In genomic region chr14:99598774-99599173, GRCh38 we compare ENCODE assay signal across 17 cellular contexts. TPM values are rescaled to one million over a fixed set of nuclear protein-coding genes. Genes with fewer than 3 reads are reported as not detected.
DNase-seq lines count a peak whose midpoint lies in the region; ATAC-seq and TF ChIP-seq lines count a peak whose summit lies in the region.
"Had no signal": no experiment of that assay in that cellular context is flagged by ENCODE, and none has a peak within 500 bp of the region (broad histone marks: within the 10 kb centered on the region; RNA-seq: fewer than 3 reads in every experiment).

No MANE protein-coding gene starts in this region.

- CTCF ChIA-PET in RWPE1 (lab: Yijun Ruan, JAX), result no interaction called here

- peaks cover 12% of the 10 kb centered on the region for H3K4me1 ChIP-seq in GM23338 (ENCODE audit: insufficient read depth)

- H2AFZ ChIP-seq in GM23338, result no peak overlapping the region
- H2AFZ ChIP-seq: PC-9 had no signal

- H3K4me1 Mint-ChIP-seq in GM23338 (peaks cover 34% of the 10 kb centered on the region), glutamatergic neuron (ENCODE audit: low read depth, unreplicated experiment) (peaks cover 23% of the 10 kb centered on the region)

- H3K4me2 ChIP-seq in GM23338, result no peak overlapping the region
- H3K4me2 ChIP-seq: PC-9 had no signal

- no peak overlapping the region for H3K4me3 Mint-ChIP-seq in GM23338
- peak overlapping the region; percentile 14 for H3K4me3 Mint-ChIP-seq in glutamatergic neuron (ENCODE audit: unreplicated experiment)
- H3K4me3 Mint-ChIP-seq: activated CD4-positive, alpha-beta memory T cell treated with anti-CD3 and anti-CD28 coated beads for 36 hours had no signal

- no peaks in the 10 kb centered on the region; the same call in 2 of the 3 replicates for H3K36me3 Mint-ChIP-seq in GM23338 (ENCODE audit: low read depth)
- H3K36me3 Mint-ChIP-seq in glutamatergic neuron (ENCODE audit: unreplicated experiment), result no peaks in the 10 kb centered on the region
- H3K36me3 Mint-ChIP-seq: activated CD4-positive, alpha-beta memory T cell treated with anti-CD3 and anti-CD28 coated beads for 36 hours; naive B cell had no signal

- ATAC-seq in GM23338 (peak; percentile 11; the same call in 1 of the 3 replicates), HG03159 (IDR thresholded peaks at IDR 0.05; ENCODE audit: unreplicated experiment) (no peak), GM19035 (IDR thresholded peaks at IDR 0.05; ENCODE audit: unreplicated experiment) (no peak), HG03354 (IDR thresholded peaks at IDR 0.05; ENCODE audit: poor library complexity, severe bottlenecking, unreplicated experiment) (no peak), HG03135 (IDR thresholded peaks at IDR 0.05; ENCODE audit: unreplicated experiment) (no peak)
- ATAC-seq: HCT116, K562 had no signal

- peaks cover 28% of the 10 kb centered on the region; the same call in 1 of the 2 replicates for H4K20me1 ChIP-seq in GM23338 (replicated peaks; ENCODE audit: insufficient read depth)

- peaks cover 83% of the 10 kb centered on the region for H3K79me2 ChIP-seq in GM23338 (replicated peaks; ENCODE audit: insufficient read depth)

- peaks cover 30% of the 10 kb centered on the region for H3K27me3 ChIP-seq in GM23338 (ENCODE audit: insufficient read depth)

- H3K27ac ChIP-seq in GM23338 (ENCODE audit: low read depth) (no peak overlapping the region), RWPE1 (peak overlapping the region; percentile 57; the same call in 1 of the 2 replicates)
- H3K27ac ChIP-seq: PC-9, suprapubic skin had no signal

- peaks cover 35% of the 10 kb centered on the region for H3K27me3 Mint-ChIP-seq in GM23338 (ENCODE audit: insufficient read depth, low read depth, poor library complexity)
- peaks cover 3% of the 10 kb centered on the region for H3K27me3 Mint-ChIP-seq in glutamatergic neuron (ENCODE audit: unreplicated experiment)
- H3K27me3 Mint-ChIP-seq: activated CD4-positive, alpha-beta memory T cell treated with anti-CD3 and anti-CD28 coated beads for 36 hours had no signal

- DNase-seq in GM23338 (ENCODE audit: low spot score) (no peak), RWPE1 (ENCODE audit: low spot score) (no peak), glutamatergic neuron (no peak), retina (peak; percentile 72)
- DNase-seq: activated CD4-positive, alpha-beta memory T cell treated with anti-CD3 and anti-CD28 coated beads for 36 hours; effector memory CD4-positive, alpha-beta T cell; naive B cell; NCI-H2081; NCI-H69; PC-9 had no signal

- H3K9me3 Mint-ChIP-seq in GM23338 (no peaks in the 10 kb centered on the region; the same call in 2 of the 3 replicates), glutamatergic neuron (ENCODE audit: unreplicated experiment) (peaks cover 7% of the 10 kb centered on the region)
- H3K9me3 Mint-ChIP-seq: activated CD4-positive, alpha-beta memory T cell treated with anti-CD3 and anti-CD28 coated beads for 36 hours; naive B cell had no signal

- H3K36me3 ChIP-seq in GM23338 (ENCODE audit: insufficient read depth), result no peaks in the 10 kb centered on the region
- H3K36me3 ChIP-seq: suprapubic skin had no signal

- no peaks in the 10 kb centered on the region for H3F3A ChIP-seq in GM23338 (replicated peaks; ENCODE audit: low read depth)

- no peak overlapping the region for H3K27ac Mint-ChIP-seq in GM23338
- H3K27ac Mint-ChIP-seq in glutamatergic neuron (ENCODE audit: unreplicated experiment), result no peak overlapping the region
- H3K27ac Mint-ChIP-seq: activated CD4-positive, alpha-beta memory T cell treated with anti-CD3 and anti-CD28 coated beads for 36 hours; naive B cell had no signal

- H3K4me3 ChIP-seq in GM23338, result no peak overlapping the region
- H3K4me3 ChIP-seq: K562, PC-9, suprapubic skin had no signal

- TF ChIP-seq CTCF in GM23338 (conservative IDR thresholded peaks at IDR 0.05; ENCODE audit: low read depth in 2 of 2) (no peak), RWPE1 (conservative IDR thresholded peaks at IDR 0.05; ENCODE audit: low read depth) (no peak), glutamatergic neuron (IDR thresholded peaks at IDR 0.05; ENCODE audit: partially characterized antibody, unreplicated experiment) (no peak)

- H3K9me2 ChIP-seq in GM23338 (ENCODE audit: insufficient read depth), result no peaks in the 10 kb centered on the region

- POLR2A ChIA-PET in RWPE1 (lab: Yijun Ruan, JAX; ENCODE audit: low non-redundant PET), result no interaction called here

TF ChIP-seq in GM23338, 12 proteins besides CTCF, POLR2A, EP300 and RAD21 (continues in another document):
- no peak for TF ChIP-seq POLR2AphosphoS5 (IDR thresholded peaks at IDR 0.05; ENCODE audit: low read depth)
- TF ChIP-seq EZH2phosphoT487 (IDR thresholded peaks at IDR 0.05; ENCODE audit: unreplicated experiment), result no peak
- no peak for TF ChIP-seq STAT1 (IDR thresholded peaks at IDR 0.05; ENCODE audit: unreplicated experiment)
- TF ChIP-seq NANOG (IDR thresholded peaks at IDR 0.05; ENCODE audit: borderline replicate concordance), result no peak
- no peak for TF ChIP-seq ZNF462 (CRISPR knock-in tag; IDR thresholded peaks at IDR 0.05)

RNA-seq across cellular contexts. Expression of gene CCDC85C, which starts 5.2 kb away (rescaled TPM):
- total RNA-seq in GM23338 (2014; rRNA removed; shearing (Covaris generic)), result 24.9 and 26.8 TPM in 2 replicates
- 4.5 and 6.5 TPM in 2 replicates for polyA plus RNA-seq in GM23338 (2016; fragmentation: Nextera tagmentation; extraction: Ambion mirVana)
- total RNA-seq in glutamatergic neuron (ENCODE audit: unreplicated experiment), result 32.3 TPM

RNA-seq across cellular contexts. Expression of gene HHIPL1, which starts 46.2 kb away (rescaled TPM):
- 1.6 and 2.0 TPM in 2 replicates for total RNA-seq in GM23338 (2014; rRNA removed; shearing (Covaris generic))
- polyA plus RNA-seq in GM23338 (2016; fragmentation: Nextera tagmentation; extraction: Ambion mirVana), result 1.9 TPM in 2 replicates
- total RNA-seq in glutamatergic neuron (ENCODE audit: unreplicated experiment), result 0.47 TPM
- total RNA-seq: K562 had no signal
- polyA plus RNA-seq: K562 had no signal
